16 cellular contexts compared by ENCODE assay signal in the genomic region with DNA sequence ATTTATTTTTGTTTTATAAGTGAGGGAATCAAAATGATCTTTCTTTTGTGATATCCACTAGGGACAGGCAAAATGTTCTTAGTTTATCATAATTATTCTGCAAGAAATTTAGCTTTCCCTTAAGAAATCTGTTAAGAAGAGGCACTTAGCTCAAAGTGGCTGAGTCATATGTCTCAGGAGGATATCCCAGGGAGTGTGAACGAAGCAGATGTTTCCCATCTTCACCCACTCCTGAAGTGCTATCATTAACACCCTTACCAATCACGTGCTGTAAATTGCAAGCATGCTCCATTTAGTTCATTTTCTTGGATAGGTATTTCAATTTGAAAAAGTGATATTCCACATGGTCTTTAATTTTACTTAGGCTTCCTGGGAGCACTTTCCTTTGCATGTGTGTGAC.
"Had no signal": no experiment of that assay in that cellular context is flagged by ENCODE, and none has a peak within 500 bp of the region (broad histone marks: within the 10 kb centered on the region; RNA-seq: fewer than 3 reads in every experiment).

No MANE protein-coding gene starts in this region.

- FAIRE-seq: islet of Langerhans had no signal

- H3K27ac ChIP-seq: cardiac muscle cell, hepatocyte, lower lobe of right lung, tibial artery had no signal

- H3K4me1 ChIP-seq: lower lobe of right lung, tibial artery had no signal

- H3K4me3 ChIP-seq: cardiac muscle cell, hepatocyte, lower lobe of right lung, tibial artery had no signal

- H3K36me3 ChIP-seq: cardiac muscle cell, lower lobe of right lung, tibial artery had no signal

- H2AFZ ChIP-seq: hepatocyte had no signal

- H3K27me3 ChIP-seq: cardiac muscle cell, hepatocyte, tibial artery had no signal

- DNase-seq: activated CD4-positive, alpha-beta T cell treated with anti-CD3 and anti-CD28 coated beads, Interleukin-2, amount 50 U/mL, for 48 hours; activated naive CD4-positive, alpha-beta T cell; activated naive CD8-positive, alpha-beta T cell treated with anti-CD3 and anti-CD28 coated beads, Interleukin-2, amount 10 ng/mL, durations not matched to agents 7 days and 5 days; amygdala; effector CD8-positive, alpha-beta T cell; left cardiac atrium; lower lobe of right lung; nephron progenitor cell; retina; stimulated activated naive CD8-positive, alpha-beta T cell treated with anti-CD3 and anti-CD28 coated beads, Interleukin-15, Interleukin-2, amounts not matched to agents 100 U/mL and 50 U/mL, for 24 hours; substantia nigra; T-helper 2 cell; tibial artery had no signal

- ATAC-seq: left cardiac atrium; lower lobe of right lung; stimulated activated naive CD8-positive, alpha-beta T cell treated with anti-CD3 and anti-CD28 coated beads, Interleukin-15, Interleukin-2, amounts not matched to agents 100 U/mL and 50 U/mL, for 24 hours had no signal

- H3K9me3 ChIP-seq: lower lobe of right lung, tibial artery had no signal

- H3K4me2 ChIP-seq: hepatocyte had no signal

- H3K79me2 ChIP-seq: hepatocyte had no signal
